ENCODE assay signal across 8 cellular contexts in the genomic region with DNA sequence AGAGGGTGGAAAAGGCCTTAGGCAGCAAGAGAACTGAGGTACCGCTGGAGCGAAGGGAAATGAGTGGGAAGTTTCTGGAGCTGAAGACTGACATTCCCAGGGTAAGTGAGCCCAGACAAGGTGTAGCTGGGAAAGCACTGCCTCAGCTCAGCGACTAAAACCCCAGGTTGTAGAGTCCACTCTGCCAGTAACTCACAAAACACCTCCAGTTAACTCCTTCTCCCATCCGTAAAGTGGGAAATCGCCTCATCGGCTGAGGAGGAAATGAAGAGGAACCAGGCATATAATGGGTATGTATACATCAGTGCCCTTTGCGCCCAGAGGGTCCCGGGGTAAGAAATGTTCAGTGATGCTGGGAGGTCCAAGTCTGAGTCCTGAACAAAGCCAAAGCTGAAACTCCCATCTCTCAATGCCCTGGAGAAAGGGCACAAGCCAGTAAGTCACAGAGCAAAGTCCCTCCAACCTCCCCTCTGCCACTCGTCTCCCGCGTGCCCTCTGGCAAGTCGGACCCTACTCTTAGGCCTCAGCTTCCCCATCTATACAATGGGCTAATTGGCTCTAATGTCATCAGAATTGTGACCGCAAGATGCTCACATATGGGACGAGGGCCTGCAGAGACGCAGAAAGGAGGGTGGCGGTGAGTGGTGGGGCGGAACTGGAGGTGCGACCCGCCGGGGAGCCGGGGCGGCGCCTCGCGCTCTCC. TPM values are rescaled to one million over a fixed set of nuclear protein-coding genes. Genes with fewer than 3 reads are reported as not detected.
DNase-seq lines count a peak whose midpoint lies in the region; ATAC-seq and TF ChIP-seq lines count a peak whose summit lies in the region.

No MANE protein-coding gene starts in this region.

- H3K9me3 ChIP-seq in DND-41 (ENCODE audit: insufficient read depth, low read length, severe bottlenecking) (no peaks in the 10 kb centered on the region), mammary epithelial cell (replicated peaks; ENCODE audit: insufficient read depth, low read length) (no peaks in the 10 kb centered on the region)

- peak overlapping the region; percentile 13 to 65; a peak in 3 of 4 replicates for H3K4me3 ChIP-seq in DND-41 (ENCODE audit: low read depth in 1 of 2, low read length in 2 of 2)
- H3K4me3 ChIP-seq in Jurkat, Clone E6-1 (ENCODE audit: low read length), result peak overlapping the region; percentile 80
- peak overlapping the region; percentile 57 to 82 (median 65) for H3K4me3 ChIP-seq in mammary epithelial cell (replicated peaks in 1 of 3; ENCODE audit: insufficient read depth in 1 of 3, low read depth in 2 of 3, low read length in 3 of 3)

- TSS peak; percentile 32 for BruUV-seq in mammary epithelial cell (replicated peaks; lab: Mats Ljungman, UMichigan)

- no peaks in the 10 kb centered on the region for H3K79me2 ChIP-seq in DND-41 (ENCODE audit: insufficient read depth, low read length)
- H3K79me2 ChIP-seq in mammary epithelial cell (ENCODE audit: insufficient read depth, low read length), result peaks cover 48% of the 10 kb centered on the region

- no peak for DNase-seq in DND-41
- no peak for DNase-seq in Jurkat, Clone E6-1 (ENCODE audit: low read depth, low spot score)
- no peak for DNase-seq in mammary epithelial cell
- peak; percentile 55 for DNase-seq in mesenteric fat pad (ENCODE audit: low spot score)
- DNase-seq in NCI-H2081 (lab: John Stamatoyannopoulos, UW), result no peak
- no peak for DNase-seq in SKM-1 (lab: John Stamatoyannopoulos, UW; ENCODE audit: unreplicated experiment)

- 7% methylated on average over 9 of the region's 25 CpGs for WGBS in mammary epithelial cell (ENCODE audit: low coverage, missing lambda C conversion rate)

- H3K9ac ChIP-seq in DND-41 (ENCODE audit: low read depth, low read length) (peak overlapping the region; percentile 54), mammary epithelial cell (ENCODE audit: insufficient read depth, low read length) (peak overlapping the region; percentile 45)

- dilution Hi-C loops in mammary epithelial cell (cut with HindIII; ENCODE audit: low sequenced_read_pairs), result no loop called here

- H3K27ac ChIP-seq in DND-41 (ENCODE audit: low read length), result peak overlapping the region; percentile 66
- peak overlapping the region; percentile 80 for H3K27ac ChIP-seq in mammary epithelial cell (ENCODE audit: insufficient read depth, low read depth, low read length)

- TF ChIP-seq CTCF in DND-41 (IDR thresholded peaks at IDR 0.05; ENCODE audit: borderline replicate concordance, extremely low read depth, low read length, poor library complexity, severe bottlenecking) (no peak), mammary epithelial cell (conservative IDR thresholded peaks at IDR 0.05 in 1 of 2, IDR thresholded peaks at IDR 0.05 in 1 of 2; ENCODE audit: extremely low read depth in 1 of 2, insufficient read depth in 1 of 2, low read depth in 1 of 2, low read length in 2 of 2) (no peak)

- in situ Hi-C loops in mammary epithelial cell (cut with MboI; ENCODE audit: low sequenced_read_pairs in 2 of 2), result loop anchor here in 1 of 2 donors (25.0 kb wide), 1 partner anchor 323 kb away; a partner anchor contains a TSS

- intact Hi-C loops in mammary epithelial cell (cut with micrococcal nuclease), result loop anchor here (1.0 to 5.0 kb wide), 3 partner anchors 27 to 243 kb away; no protein-coding TSS in a partner anchor

- H2AFZ ChIP-seq in DND-41 (ENCODE audit: low read depth, low read length), result peak overlapping the region; percentile 77
- peak overlapping the region; percentile 86 for H2AFZ ChIP-seq in mammary epithelial cell (ENCODE audit: low read depth, low read length)

- H4K20me1 ChIP-seq in DND-41 (ENCODE audit: insufficient read depth, low read length) (no peaks in the 10 kb centered on the region), mammary epithelial cell (ENCODE audit: insufficient read depth, low read length) (no peaks in the 10 kb centered on the region)

- H3K36me3 ChIP-seq in DND-41 (ENCODE audit: insufficient read depth, low read length) (no peaks in the 10 kb centered on the region), mammary epithelial cell (ENCODE audit: insufficient read depth, low read length) (no peaks in the 10 kb centered on the region)

- H3K4me2 ChIP-seq in DND-41 (ENCODE audit: insufficient read depth, low read length) (peak overlapping the region; percentile 85), mammary epithelial cell (ENCODE audit: insufficient read depth, low read depth, low read length) (peak overlapping the region; percentile 89)

- ATAC-seq in DND-41 (ENCODE audit: insufficient read depth, low read depth) (no peak), HG03025 (IDR thresholded peaks at IDR 0.05; ENCODE audit: low FRiP score, unreplicated experiment) (no peak), GM19452 (IDR thresholded peaks at IDR 0.05; ENCODE audit: unreplicated experiment) (no peak)

- CTCF ChIA-PET in mammary epithelial cell (lab: Charles Lee; ENCODE audit: low non-redundant PET), result no interaction called here

- H3K27me3 ChIP-seq in DND-41 (ENCODE audit: insufficient read depth, low read length, poor library complexity) (no peaks in the 10 kb centered on the region), mammary epithelial cell (ENCODE audit: insufficient read depth, low read length) (no peaks in the 10 kb centered on the region)

- peaks cover 23% of the 10 kb centered on the region for H3K4me1 ChIP-seq in DND-41 (ENCODE audit: insufficient read depth, low read length)
- H3K4me1 ChIP-seq in mammary epithelial cell (ENCODE audit: insufficient read depth, low read length), result peaks cover 32% of the 10 kb centered on the region

RNA-seq across cellular contexts. Expression of a gene that starts 0.6 kb away (rescaled TPM):
- polyA plus RNA-seq in Jurkat, Clone E6-1 (2012; ENCODE audit: insufficient read depth, insufficient read length), result 6.0 TPM
- 10 to 100 TPM; 10.7 to 17.1 TPM for total RNA-seq in mammary epithelial cell
- 9.9 TPM for polyA plus RNA-seq in mammary epithelial cell
- polyA minus RNA-seq in mammary epithelial cell, result 9.6 TPM
- total RNA-seq in mesenteric fat pad, result 21.5 TPM

RNA-seq across cellular contexts. Expression of a gene that starts 42.7 kb away (rescaled TPM):
- polyA plus RNA-seq in Jurkat, Clone E6-1 (2012; ENCODE audit: insufficient read depth, insufficient read length), result not detected
- total RNA-seq in mammary epithelial cell, result not detected
- not detected for polyA plus RNA-seq in mammary epithelial cell
- polyA minus RNA-seq in mammary epithelial cell, result not detected
- total RNA-seq in mesenteric fat pad, result 47.2 TPM

RNA-seq across cellular contexts. Expression of a gene that starts 58.3 kb away (rescaled TPM):
- 3.5 TPM for polyA plus RNA-seq in Jurkat, Clone E6-1 (2012; ENCODE audit: insufficient read depth, insufficient read length)
- total RNA-seq in mammary epithelial cell (not detected), mesenteric fat pad (0.26 TPM)
- not detected for polyA plus RNA-seq in mammary epithelial cell
- polyA minus RNA-seq in mammary epithelial cell, result not detected

Comparison
In these comparisons a context has a peak if more than half of its experiments do, and no peak if none do; other contexts are left out.
1. RNA of a gene that starts 42.7 kb away (total RNA-seq): 47.2 TPM in mesenteric fat pad (single experiment); not detected in mammary epithelial cell; every median in the first group is over 10 times any median in the second.
2. Peak in every context shown above with its lines, with median percentiles within 50 percentile points of each other: H3K4me3 ChIP-seq.